8 cellular contexts compared by ENCODE assay signal in genomic region chr10:104127411-104127810, GRCh38.
DNase-seq lines count a peak whose midpoint lies in the region; ATAC-seq and TF ChIP-seq lines count a peak whose summit lies in the region.

No MANE protein-coding gene starts in this region.

- DNase-seq in NCI-H2107 treated with DMSO at 0.1 percent for 48 hours (lab: John Stamatoyannopoulos, UW; ENCODE audit: unreplicated experiment) (peak; percentile 30), NCI-H2107 (lab: John Stamatoyannopoulos, UW) (no peak), astrocyte of the spinal cord (ENCODE audit: low read depth, low spot score) (no peak), nephron progenitor cell (peak; percentile 6)
- no peak for DNase-seq in effector memory CD4-positive, alpha-beta T cell

- H3K36me3 ChIP-seq in effector memory CD4-positive, alpha-beta T cell (ENCODE audit: control insufficient read depth, insufficient read depth, low read length): no peaks in the 10 kb centered on the region

- no peak overlapping the region for H3K27ac ChIP-seq in effector memory CD4-positive, alpha-beta T cell (ENCODE audit: insufficient read depth, low read length, poor library complexity, severe bottlenecking)

- peaks cover 19% of the 10 kb centered on the region for H3K4me1 Mint-ChIP-seq in nephron progenitor cell

- TF ChIP-seq RAD21 in Ishikawa (IDR thresholded peaks at IDR 0.05; ENCODE audit: low read depth): peak; percentile 42; the same call in 1 of the 2 replicates

- no peak overlapping the region for H3K27ac Mint-ChIP-seq in nephron progenitor cell

- TF ChIP-seq EP300 in Ishikawa (IDR thresholded peaks at IDR 0.05; ENCODE audit: borderline replicate concordance): no peak

- peaks cover 5% of the 10 kb centered on the region for H3K4me1 ChIP-seq in effector memory CD4-positive, alpha-beta T cell (ENCODE audit: control insufficient read depth, insufficient read depth, low read length, poor library complexity, severe bottlenecking)

- no peaks in the 10 kb centered on the region for H3K9me3 ChIP-seq in effector memory CD4-positive, alpha-beta T cell (ENCODE audit: control insufficient read depth, low read length)

- H3K4me3 Mint-ChIP-seq in nephron progenitor cell: no peak overlapping the region

- no peak overlapping the region for H3K4me3 ChIP-seq in astrocyte of the spinal cord (ENCODE audit: low read depth, low read length)
- no peak overlapping the region for H3K4me3 ChIP-seq in effector memory CD4-positive, alpha-beta T cell (ENCODE audit: insufficient read depth, low read depth, low read length, poor library complexity, severe bottlenecking)

- peak; percentile 6 for TF ChIP-seq CTCF in astrocyte of the spinal cord (IDR thresholded peaks at IDR 0.05; ENCODE audit: low read depth, low read length)
- TF ChIP-seq CTCF in nephron progenitor cell (IDR thresholded peaks at IDR 0.05): peak; percentile 26

- no peak for ATAC-seq in HG02678 (IDR thresholded peaks at IDR 0.05; ENCODE audit: unreplicated experiment)
- ATAC-seq in GM21447 (IDR thresholded peaks at IDR 0.05; ENCODE audit: unreplicated experiment): no peak

- H3K36me3 Mint-ChIP-seq in nephron progenitor cell (ENCODE audit: low read depth): peaks cover 20% of the 10 kb centered on the region

- no peaks in the 10 kb centered on the region for H3K27me3 ChIP-seq in effector memory CD4-positive, alpha-beta T cell (replicated peaks; ENCODE audit: control insufficient read depth, insufficient read depth, low read length, poor library complexity, severe bottlenecking)

- peaks cover 7% of the 10 kb centered on the region for H3K27me3 Mint-ChIP-seq in nephron progenitor cell (ENCODE audit: low read depth, poor library complexity)

- in situ Hi-C loops in astrocyte of the spinal cord (cut with HindIII; ENCODE audit: low sequenced_read_pairs): no loop called here

- H3K9me3 Mint-ChIP-seq in nephron progenitor cell: no peaks in the 10 kb centered on the region

TF ChIP-seq in Ishikawa, 13 proteins besides CTCF, POLR2A, EP300 and RAD21:
- no peak for TF ChIP-seq TEAD4 (IDR thresholded peaks at IDR 0.05)

Comparison
In these comparisons a context has a peak if more than half of its experiments do, and no peak if none do; other contexts are left out.
1. DNase-seq: peak in NCI-H2107 treated with DMSO at 0.1 percent for 48 hours (single experiment) and nephron progenitor cell (single experiment); none in NCI-H2107 (single experiment), astrocyte of the spinal cord (single experiment) and effector memory CD4-positive, alpha-beta T cell (0 of 3).